13 cellular contexts compared by ENCODE assay signal in the genomic region with DNA sequence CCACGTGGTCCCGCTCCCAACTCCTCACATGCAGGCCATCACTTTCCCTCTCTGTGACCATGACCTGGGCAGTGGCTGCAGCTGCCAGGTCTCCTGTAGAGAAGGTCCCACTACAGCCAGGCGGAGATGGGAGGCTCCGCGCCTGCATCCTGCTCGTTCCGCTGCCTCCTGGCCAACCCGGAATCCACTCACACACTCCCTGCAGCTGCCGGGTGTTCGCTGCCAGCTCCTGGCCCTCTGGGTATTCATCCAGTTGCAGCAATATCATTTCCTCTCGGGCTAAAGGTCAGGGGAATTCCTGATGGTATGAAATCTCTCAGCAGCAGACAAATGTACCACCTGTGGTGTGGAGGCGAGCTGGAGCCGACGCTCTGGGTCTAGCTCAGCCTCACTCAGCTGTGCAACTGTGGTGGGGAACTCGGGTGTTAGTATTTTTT.
A peak's percentile ranks its signal among the peaks of the same experiment; 100 is the strongest.
DNase-seq lines count a peak whose midpoint lies in the region; ATAC-seq, FAIRE-seq and TF ChIP-seq lines count a peak whose summit lies in the region.
"Had no signal": no experiment of that assay in that cellular context is flagged by ENCODE, and none has a peak within 500 bp of the region (broad histone marks: within the 10 kb centered on the region; RNA-seq: fewer than 3 reads in every experiment).

No MANE protein-coding gene starts in this region.

- no peaks in the 10 kb centered on the region; the same call in 1 of the 2 replicates for H3K27me3 ChIP-seq in GM06990 (replicated peaks; ENCODE audit: control insufficient read depth, insufficient read depth, low read length)

- DNase-seq in GM06990 (ENCODE audit: extremely low read depth, insufficient read length) (peak; percentile 63), SHP77 treated with DMSO at 0.1 percent for 48 hours (lab: John Stamatoyannopoulos, UW) (peak; percentile 6), mucosa of descending colon (peak in 2 of 3 donors; percentile 13 to 58), posterior cingulate gyrus (no peak), frontal cortex (ENCODE audit: low spot score in 2 of 2) (no peak), HuH-7.5 (ENCODE audit: low spot score) (no peak), foreskin melanocyte (no peak)
- DNase-seq: activated CD4-positive, CD25-positive, alpha-beta regulatory T cell treated with anti-CD3 and anti-CD28 coated beads, Interleukin-2, amount 50 U/mL, for 72 hours; naive thymus-derived CD8-positive, alpha-beta T cell; NCI-H1092; NCI-H774 had no signal

- FAIRE-seq in frontal cortex (lab: Jason Lieb, UNC) = no peak
- FAIRE-seq: bronchial epithelial cell had no signal

- no peak overlapping the region for H3K4me3 ChIP-seq in GM06990 (replicated peaks; ENCODE audit: low read depth, low read length)
- H3K4me3 ChIP-seq in mucosa of descending colon = no peak overlapping the region

- TF ChIP-seq CTCF in GM06990 (IDR thresholded peaks at IDR 0.05; ENCODE audit: insufficient read depth, low read length, poor library complexity, severe bottlenecking) (no peak), mucosa of descending colon (IDR thresholded peaks at IDR 0.05) (no peak)

- ATAC-seq in GM19397 (IDR thresholded peaks at IDR 0.05; ENCODE audit: unreplicated experiment) (peak; percentile 55), mucosa of descending colon (peak; percentile 58)
- ATAC-seq: naive thymus-derived CD8-positive, alpha-beta T cell had no signal

- H3K4me1 ChIP-seq in mucosa of descending colon (ENCODE audit: low read depth) = no peaks in the 10 kb centered on the region

- no peaks in the 10 kb centered on the region for H3K9me3 ChIP-seq in mucosa of descending colon

- intact Hi-C loops in mucosa of descending colon (cut with DNase I, micrococcal nuclease) = no loop called here
- intact Hi-C loops in posterior cingulate gyrus (cut with DNase I) = no loop called here

- H3K36me3 ChIP-seq in GM06990 (ENCODE audit: control insufficient read depth, insufficient read depth, low read length) (no peaks in the 10 kb centered on the region), mucosa of descending colon (ENCODE audit: low read depth) (no peaks in the 10 kb centered on the region)

Comparison
In these comparisons a context has a peak if more than half of its experiments do, and no peak if none do; other contexts are left out.
1. DNase-seq: peak in GM06990 (single experiment), SHP77 treated with DMSO at 0.1 percent for 48 hours (single experiment) and mucosa of descending colon (2 of 3); none in posterior cingulate gyrus (0 of 10), frontal cortex (0 of 2), HuH-7.5 (single experiment) and foreskin melanocyte (single experiment).